In the genomic region with DNA sequence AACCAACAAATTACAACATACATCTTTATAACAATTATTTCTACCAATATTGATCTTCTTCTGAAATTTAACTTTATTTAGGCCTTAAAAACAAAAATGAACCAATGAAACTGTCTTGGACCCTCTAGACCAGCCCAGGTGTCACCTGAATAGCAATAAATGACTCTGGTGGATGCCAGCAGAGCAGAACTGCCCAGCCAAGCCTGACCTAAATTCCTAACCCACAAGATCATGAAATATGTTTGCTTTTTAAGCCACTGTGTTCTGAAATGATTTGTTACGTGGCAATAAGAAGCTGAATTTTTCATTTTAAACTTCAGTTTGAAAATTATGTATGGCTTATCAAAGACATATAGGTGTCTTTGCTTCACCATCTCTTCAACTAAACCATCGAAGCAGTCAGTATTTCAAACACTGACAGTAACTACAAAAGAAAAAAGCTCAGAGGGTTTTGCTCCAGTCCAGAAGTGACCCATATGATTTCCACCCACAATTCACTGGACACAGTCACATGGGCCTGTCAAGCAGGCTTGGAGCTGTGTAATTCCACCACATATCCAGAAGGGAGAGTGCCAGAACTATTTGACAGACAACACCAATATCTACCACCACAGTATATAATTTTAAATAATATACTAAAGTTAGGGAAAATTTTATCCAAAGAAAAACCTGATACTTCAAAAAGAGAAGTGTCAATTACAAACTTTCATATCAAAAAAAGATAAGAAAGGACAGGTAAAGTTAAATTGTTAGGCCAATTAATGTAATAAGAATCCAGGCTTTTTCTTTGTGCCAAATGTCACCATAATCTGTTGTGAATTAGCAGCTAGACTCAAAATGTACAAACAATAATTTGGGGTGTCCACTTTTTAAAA, we compare ENCODE assay signal across 8 cellular contexts.
DNase-seq lines count a peak whose midpoint lies in the region; ATAC-seq and TF ChIP-seq lines count a peak whose summit lies in the region.

No MANE protein-coding gene starts in this region.

- DNase-seq in CD1c-positive myeloid dendritic cell (ENCODE audit: extremely low spot score): peak; percentile 50
- DNase-seq in RPMI7951 (ENCODE audit: low read depth): peak; percentile 59
- peak; percentile 68 for DNase-seq in fibroblast of villous mesenchyme (ENCODE audit: low read depth)
- DNase-seq in pons (ENCODE audit: low spot score): peak; percentile 84
- no peak for DNase-seq in NCI-H2171 (lab: John Stamatoyannopoulos, UW)
- no peak for DNase-seq in GF-D8 (lab: John Stamatoyannopoulos, UW)

- ATAC-seq in GM18907 (IDR thresholded peaks at IDR 0.05; ENCODE audit: unreplicated experiment): peak; percentile 66
- peak; percentile 63 for ATAC-seq in HG03469 (IDR thresholded peaks at IDR 0.05; ENCODE audit: unreplicated experiment)

- H3K4me3 ChIP-seq in fibroblast of villous mesenchyme (ENCODE audit: low read depth, low read length): no peak overlapping the region

- peak; percentile 63 for TF ChIP-seq CTCF in fibroblast of villous mesenchyme (IDR thresholded peaks at IDR 0.05; ENCODE audit: insufficient read depth, low read depth, low read length)

Comparison
In these comparisons a context has a peak if more than half of its experiments do, and no peak if none do; other contexts are left out.
1. DNase-seq: peak in CD1c-positive myeloid dendritic cell (single experiment), RPMI7951 (single experiment), fibroblast of villous mesenchyme (single experiment) and pons (single experiment); none in NCI-H2171 (single experiment) and GF-D8 (single experiment).